Comparison of ENCODE assay signal across 16 cellular contexts in genomic region chr7:43879477-43879876, GRCh38. TPM values are rescaled to one million over a fixed set of nuclear protein-coding genes. Genes with fewer than 3 reads are reported as not detected.
A peak's percentile ranks its signal among the peaks of the same experiment; 100 is the strongest.
DNase-seq lines count a peak whose midpoint lies in the region; ATAC-seq and TF ChIP-seq lines count a peak whose summit lies in the region.
"Had no signal": no experiment of that assay in that cellular context is flagged by ENCODE, and none has a peak within 500 bp of the region (broad histone marks: within the 10 kb centered on the region; RNA-seq: fewer than 3 reads in every experiment).

No MANE protein-coding gene starts in this region.

- peaks cover 37% of the 10 kb centered on the region for H3K4me1 Mint-ChIP-seq in dendritic cell treated with granulocyte-macrophage colony-stimulating factor and Interleukin-4, amounts not matched to agents 40 ng/mL and 50 ng/mL, for 4 days (ENCODE audit: low read depth)
- H3K4me1 Mint-ChIP-seq in CD14-positive monocyte, result peaks cover 12% of the 10 kb centered on the region

- H3K36me3 Mint-ChIP-seq in dendritic cell treated with granulocyte-macrophage colony-stimulating factor and Interleukin-4, amounts not matched to agents 40 ng/mL and 50 ng/mL, for 4 days (ENCODE audit: low read depth), result peaks cover 90% of the 10 kb centered on the region
- H3K36me3 Mint-ChIP-seq in CD14-positive monocyte, result peaks cover 63 to 76% of the 10 kb centered on the region in 2 donors

- no peak for ATAC-seq in GM19455 (IDR thresholded peaks at IDR 0.05; ENCODE audit: unreplicated experiment)
- ATAC-seq: left lung had no signal

- H3K4me3 ChIP-seq in AG09309 (ENCODE audit: control insufficient read depth, low read depth, low read length), result no peak overlapping the region
- H3K4me3 ChIP-seq: left lung had no signal

- H3K27ac Mint-ChIP-seq in dendritic cell treated with granulocyte-macrophage colony-stimulating factor and Interleukin-4, amounts not matched to agents 40 ng/mL and 50 ng/mL, for 4 days, result peak overlapping the region; percentile 33
- peak overlapping the region in 1 of 7 donors; percentile 27 for H3K27ac Mint-ChIP-seq in CD14-positive monocyte

- DNase-seq in AG09309 (ENCODE audit: low read depth), result peak; percentile 49
- peak; percentile 67 for DNase-seq in LHCN-M2 (ENCODE audit: low read depth)
- DNase-seq in myocyte (ENCODE audit: low read depth), result peak; percentile 41
- no peak for DNase-seq in CD14-positive monocyte (ENCODE audit: low spot score)
- DNase-seq in hippocampal formation (lab: John Stamatoyannopoulos, UW), result no peak
- no peak for DNase-seq in activated CD8-positive, alpha-beta memory T cell treated with anti-CD3 and anti-CD28 coated beads, Interleukin-2, amount 50 U/mL, for 4 hours
- DNase-seq: activated CD8-positive, alpha-beta memory T cell treated with anti-CD3 and anti-CD28 coated beads, Interleukin-2, amount 50 U/mL, for 48 hours; CD4-positive, alpha-beta memory T cell; left lung; NCI-H1092; NCI-H510A; SHP77; stimulated activated CD8-positive, alpha-beta memory T cell treated with anti-CD3 and anti-CD28 coated beads, Interleukin-4, amount 100 ng/mL, for 48 hours had no signal

- no peaks in the 10 kb centered on the region for H3K9me3 Mint-ChIP-seq in dendritic cell treated with granulocyte-macrophage colony-stimulating factor and Interleukin-4, amounts not matched to agents 40 ng/mL and 50 ng/mL, for 4 days
- H3K9me3 Mint-ChIP-seq in CD14-positive monocyte, result no peaks in the 10 kb centered on the region
- H3K9me3 Mint-ChIP-seq: neural crest cell had no signal

- TF ChIP-seq CTCF in AG09309 (IDR thresholded peaks at IDR 0.05; ENCODE audit: control insufficient read depth, insufficient read depth, low read depth, low read length, missing control alignments) (no peak), CD14-positive monocyte (IDR thresholded peaks at IDR 0.05) (no peak)

- no peaks in the 10 kb centered on the region for H3K27me3 Mint-ChIP-seq in dendritic cell treated with granulocyte-macrophage colony-stimulating factor and Interleukin-4, amounts not matched to agents 40 ng/mL and 50 ng/mL, for 4 days
- H3K27me3 Mint-ChIP-seq in CD14-positive monocyte (ENCODE audit: low read depth in 3 of 3), result no peaks in the 10 kb centered on the region
- H3K27me3 Mint-ChIP-seq: CD4-positive, alpha-beta memory T cell had no signal

- H3K4me3 Mint-ChIP-seq in dendritic cell treated with granulocyte-macrophage colony-stimulating factor and Interleukin-4, amounts not matched to agents 40 ng/mL and 50 ng/mL, for 4 days, result no peak overlapping the region
- H3K4me3 Mint-ChIP-seq in CD14-positive monocyte, result no peak overlapping the region
- H3K4me3 Mint-ChIP-seq: CD4-positive, alpha-beta memory T cell; neural crest cell had no signal

- intact Hi-C loops in dendritic cell treated with granulocyte-macrophage colony-stimulating factor and Interleukin-4, amounts not matched to agents 40 ng/mL and 50 ng/mL, for 4 days (cut with micrococcal nuclease), result no loop called here
- intact Hi-C loops in CD14-positive monocyte (cut with micrococcal nuclease), result no loop called here

RNA-seq across cellular contexts. Expression of gene MRPS24, which starts 10.2 kb away (rescaled TPM):
- 153 and 156 TPM in 2 replicates for total RNA-seq in LHCN-M2 (2014; rRNA removed)
- polyA plus RNA-seq in LHCN-M2 (2012), result 410 TPM
- total RNA-seq in myocyte, result 173 and 200 TPM in 2 replicates
- polyA plus RNA-seq in myocyte (2012), result 256 TPM
- 100 to 1,000 TPM; 112 TPM for polyA plus RNA-seq in CD14-positive monocyte

RNA-seq across cellular contexts. Expression of gene URGCP, which starts 26.9 kb away (rescaled TPM):
- total RNA-seq in LHCN-M2 (2014; rRNA removed) (30.8 and 32.0 TPM in 2 replicates), myocyte (33.8 and 41.6 TPM in 2 replicates)
- 22.8 TPM for polyA plus RNA-seq in LHCN-M2 (2012)
- polyA plus RNA-seq in myocyte (2012), result 35.4 TPM
- polyA plus RNA-seq in CD14-positive monocyte, result 1 to 10 TPM; 5.9 to 6.8 TPM

RNA-seq across cellular contexts. Expression of gene UBE2D4, which starts 46.8 kb away (rescaled TPM):
- total RNA-seq in LHCN-M2 (2014; rRNA removed) (16.2 and 22.2 TPM in 2 replicates), myocyte (63.4 and 70.0 TPM in 2 replicates)
- polyA plus RNA-seq in LHCN-M2 (2012), result 22.9 TPM
- 49.9 TPM for polyA plus RNA-seq in myocyte (2012)
- polyA plus RNA-seq in CD14-positive monocyte, result 10 to 100 TPM in 1 of 2 donors, 1 to 10 TPM in 1; 8.8 to 10.9 TPM

Comparison
In these comparisons a context has a peak if more than half of its experiments do, and no peak if none do; other contexts are left out.
1. DNase-seq: peak in AG09309 (single experiment), LHCN-M2 (single experiment) and myocyte (single experiment); none in CD14-positive monocyte (single experiment), hippocampal formation (0 of 2) and activated CD8-positive, alpha-beta memory T cell treated with anti-CD3 and anti-CD28 coated beads, Interleukin-2, amount 50 U/mL, for 4 hours (single experiment).